In the genomic region with DNA sequence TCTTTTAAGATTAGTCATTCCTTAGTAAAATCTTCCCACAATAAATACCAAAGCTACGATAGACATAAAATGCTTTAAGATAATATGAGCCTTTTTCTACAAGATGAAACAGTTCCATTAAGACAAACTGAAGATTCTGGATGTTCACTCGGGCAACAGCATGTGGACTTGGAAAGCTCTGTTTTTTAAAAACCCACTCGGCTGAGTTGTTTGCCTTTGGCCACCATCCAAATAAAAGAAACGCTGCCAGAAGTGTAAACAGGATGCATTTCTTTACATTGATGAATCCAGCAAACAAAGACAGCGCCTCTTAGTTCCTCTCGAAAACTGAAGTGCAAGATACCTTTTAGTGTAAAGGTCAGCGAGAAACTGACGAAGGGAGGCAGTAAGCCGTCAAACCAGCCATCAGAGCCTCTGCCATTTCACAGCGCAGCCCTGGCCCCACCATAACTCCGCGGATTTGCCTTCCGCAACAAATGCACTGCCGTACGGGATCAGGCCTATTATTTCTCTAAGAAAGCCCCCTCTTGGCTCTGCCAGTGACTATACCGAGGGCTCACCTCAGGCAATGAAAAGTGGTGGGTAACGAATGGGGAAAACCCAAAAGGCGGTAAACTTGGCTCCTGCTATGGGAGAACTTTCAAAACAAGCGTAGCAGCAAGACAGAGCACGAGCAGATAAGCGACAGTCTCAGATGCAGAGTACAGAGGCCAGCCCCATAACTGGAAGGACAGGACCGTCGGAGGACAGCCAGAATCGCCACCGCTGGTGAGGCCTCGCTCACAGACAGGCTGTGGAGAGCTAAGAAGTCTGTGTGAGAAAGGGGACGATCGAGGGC, we compare ENCODE assay signal across 8 cellular contexts. TPM values are rescaled to one million over a fixed set of nuclear protein-coding genes. Genes with fewer than 3 reads are reported as not detected.
DNase-seq lines count a peak whose midpoint lies in the region; ATAC-seq and TF ChIP-seq lines count a peak whose summit lies in the region.

No MANE protein-coding gene starts in this region.

- H3K36me3 ChIP-seq in uterus (no peaks in the 10 kb centered on the region), esophagus muscularis mucosa (no peaks in the 10 kb centered on the region)

- ATAC-seq in left lobe of liver, result peak; percentile 33

- TF ChIP-seq POLR2A in uterus (IDR thresholded peaks at IDR 0.05) (no peak), esophagus muscularis mucosa (IDR thresholded peaks at IDR 0.05; ENCODE audit: low read depth) (no peak)

- peak overlapping the region; percentile 22 to 70 (median 65) for H3K4me3 Mint-ChIP-seq in brain

- peak overlapping the region in 4 of 5 experiments; percentile 70 to 93 (median 79) for H3K27ac Mint-ChIP-seq in brain

- TF ChIP-seq CTCF in brain (conservative IDR thresholded peaks at IDR 0.05) (no peak), uterus (IDR thresholded peaks at IDR 0.05) (no peak), esophagus muscularis mucosa (IDR thresholded peaks at IDR 0.05) (no peak)

- H3K27me3 Mint-ChIP-seq in brain, result no peaks in the 10 kb centered on the region

- intact Hi-C loops in uterus (cut with DNase I; ENCODE audit: low total_unique reads) (no loop called here), esophagus muscularis mucosa (cut with DNase I) (no loop called here)

- DNase-seq in NCI-H82 (lab: John Stamatoyannopoulos, UW) (peak; percentile 32), NCI-H82 treated with DMSO at 0.1 percent for 48 hours (lab: John Stamatoyannopoulos, UW; ENCODE audit: unreplicated experiment) (no peak), left lobe of liver (ENCODE audit: low spot score) (no peak), uterus (no peak), DMS 273 (lab: John Stamatoyannopoulos, UW; ENCODE audit: unreplicated experiment) (no peak), T1000 (lab: John Stamatoyannopoulos, UW) (no peak), esophagus muscularis mucosa (ENCODE audit: extremely low spot score) (no peak)

- H3K4me1 Mint-ChIP-seq in brain, result peaks cover 82% of the 10 kb centered on the region

- H3K9me3 ChIP-seq in uterus (no peaks in the 10 kb centered on the region), esophagus muscularis mucosa (no peaks in the 10 kb centered on the region)

- H3K9me3 Mint-ChIP-seq in brain, result peaks cover 0 to 7% (median 3%) of the 10 kb centered on the region in 5 experiments

- no peaks in the 10 kb centered on the region for H3K27me3 ChIP-seq in uterus
- H3K27me3 ChIP-seq in esophagus muscularis mucosa, result no peaks in the 10 kb centered on the region

- TF ChIP-seq EP300 in esophagus muscularis mucosa (IDR thresholded peaks at IDR 0.05), result no peak

- H3K4me3 ChIP-seq in uterus, result no peak overlapping the region
- H3K4me3 ChIP-seq in esophagus muscularis mucosa, result peak overlapping the region in 2 of 4 donors; percentile 2 to 23

- H3K4me1 ChIP-seq in uterus, result no peaks in the 10 kb centered on the region
- peaks cover 23 to 43% (median 31%) of the 10 kb centered on the region in 4 donors for H3K4me1 ChIP-seq in esophagus muscularis mucosa

- H3K36me3 Mint-ChIP-seq in brain, result peaks cover 37% of the 10 kb centered on the region

- H3K27ac ChIP-seq in uterus (peak overlapping the region; percentile 25 to 30), esophagus muscularis mucosa (replicated peaks in 1 of 4) (peak overlapping the region in 2 of 4 donors; percentile 8 to 31)

- WGBS in esophagus muscularis mucosa, result 80% methylated on average over 28 of the region's 28 CpGs

RNA-seq across cellular contexts. Expression of a gene that starts 41.4 kb away (rescaled TPM):
- 68.0 TPM for polyA plus RNA-seq in brain (ENCODE audit: insufficient read depth, low read depth, low replicate concordance)
- total RNA-seq in left lobe of liver, result 16.2 TPM
- 100 to 1,000 TPM in 1 of 4 donors, 10 to 100 TPM in 3; 20.5 to 109 (median 50.3) TPM for total RNA-seq in uterus
- 10 to 100 TPM; 25.3 to 61.8 (median 38.9) TPM for total RNA-seq in esophagus muscularis mucosa
